ENCODE assay signal across 11 cellular contexts in genomic region chr17:12790806-12791148, GRCh38. TPM values are rescaled to one million over a fixed set of nuclear protein-coding genes. Genes with fewer than 3 reads are reported as not detected.
DNase-seq lines count a peak whose midpoint lies in the region; ATAC-seq, FAIRE-seq and TF ChIP-seq lines count a peak whose summit lies in the region.
"Had no signal": no experiment of that assay in that cellular context is flagged by ENCODE, and none has a peak within 500 bp of the region (broad histone marks: within the 10 kb centered on the region; RNA-seq: fewer than 3 reads in every experiment).

No MANE protein-coding gene starts in this region.

- H3K79me2 ChIP-seq in H9 (ENCODE audit: insufficient read depth, low read length) = peaks cover 7% of the 10 kb centered on the region; the same call in 1 of the 2 replicates

- H3K56ac ChIP-seq in H9 (ENCODE audit: insufficient read length, low read depth, low read length) = no peak overlapping the region

- POLR2A ChIA-PET in WTC11 (lab: Charles Lee) = no interaction called here

- no peak overlapping the region for H3K4ac ChIP-seq in H9 (ENCODE audit: low read depth, low read length)

- no peak overlapping the region for H2BK20ac ChIP-seq in H9 (ENCODE audit: low read depth, low read length, poor library complexity, severe bottlenecking)

- H3K4me1 Mint-ChIP-seq in H9 = peaks cover 29% of the 10 kb centered on the region in 2 experiments
- peaks cover 33% of the 10 kb centered on the region for H3K4me1 Mint-ChIP-seq in WTC11

- H3K4me1 ChIP-seq in H9 (ENCODE audit: insufficient read depth, low read length) = peaks cover 10% of the 10 kb centered on the region
- peaks cover 0 to 2% of the 10 kb centered on the region in 2 donors for H3K4me1 ChIP-seq in small intestine (ENCODE audit: control insufficient read depth in 2 of 2, insufficient read depth in 1 of 2, low read depth in 1 of 2, low read length in 1 of 2)

- H3K27ac Mint-ChIP-seq in H9 (no peak overlapping the region), WTC11 (no peak overlapping the region)

- H3K27ac ChIP-seq in H9 (ENCODE audit: insufficient read length, low read depth, low read length) (no peak overlapping the region), small intestine (ENCODE audit: low read depth in 1 of 2, low read length in 1 of 2) (no peak overlapping the region)
- H3K27ac ChIP-seq: neutrophil had no signal

- no peak overlapping the region for H4K5ac ChIP-seq in H9 (ENCODE audit: insufficient read length, low read depth, low read length)

- H2BK5ac ChIP-seq in H9 (ENCODE audit: insufficient read length, low read length) = no peak overlapping the region

- no peak overlapping the region for H2AFZ ChIP-seq in H9 (ENCODE audit: low read length)

- no peak for TF ChIP-seq POLR2A in H54 (IDR thresholded peaks at IDR 0.05; ENCODE audit: low read depth, low read length)

- H3K79me1 ChIP-seq in H9 (ENCODE audit: insufficient read depth, low read depth, low read length, poor library complexity, severe bottlenecking) = peaks cover 6% of the 10 kb centered on the region

- H3K4me3 Mint-ChIP-seq in H9 (peak overlapping the region; percentile 93 to 95), WTC11 (peak overlapping the region; percentile 95)

- H4K8ac ChIP-seq in H9 (replicated peaks; ENCODE audit: insufficient read length, low read depth, low read length) = no peak overlapping the region

- H2BK15ac ChIP-seq in H9 (ENCODE audit: low read depth, low read length) = no peak overlapping the region

- no peak overlapping the region for H2BK120ac ChIP-seq in H9 (ENCODE audit: low read depth, low read length, poor library complexity, severe bottlenecking)

- no peaks in the 10 kb centered on the region for H4K20me1 ChIP-seq in H9 (ENCODE audit: control insufficient read depth, insufficient read depth, insufficient read length)

- H3K4me3 ChIP-seq in small intestine (ENCODE audit: low read depth in 1 of 2, low read length in 2 of 2) = peak overlapping the region in 1 of 2 donors; percentile 92

- ATAC-seq in WTC11 (no peak), GM21825 (IDR thresholded peaks at IDR 0.05; ENCODE audit: unreplicated experiment) (no peak)

- H3K23ac ChIP-seq in H9 (ENCODE audit: insufficient read length, low read depth, low read length) = no peak overlapping the region

- peaks cover 9% of the 10 kb centered on the region for H3K23me2 ChIP-seq in H9 (ENCODE audit: insufficient read length, low read depth, low read length, poor library complexity, severe bottlenecking)

- peaks cover 16% of the 10 kb centered on the region for H3K27me3 Mint-ChIP-seq in H9 (ENCODE audit: low read depth)
- peaks cover 13% of the 10 kb centered on the region for H3K27me3 Mint-ChIP-seq in WTC11 (ENCODE audit: low read depth)

- no peaks in the 10 kb centered on the region; a peak in 1 of 5 replicates for H3K9me3 Mint-ChIP-seq in H9
- no peaks in the 10 kb centered on the region for H3K9me3 Mint-ChIP-seq in WTC11

- no peaks in the 10 kb centered on the region for H3K9me3 ChIP-seq in H9 (ENCODE audit: control insufficient read depth, low read depth, low read length)
- H3K9me3 ChIP-seq in small intestine (ENCODE audit: control insufficient read depth, low read depth) = no peaks in the 10 kb centered on the region
- H3K9me3 ChIP-seq: neutrophil had no signal

- H3K14ac ChIP-seq in H9 (ENCODE audit: insufficient read depth, low read length) = 0 out of 2 replicates have a peak overlapping the region, but pooled peaks have one; percentile 41

- H3K27me3 ChIP-seq in H9 (ENCODE audit: insufficient read depth, low read length) (no peaks in the 10 kb centered on the region), small intestine (ENCODE audit: control insufficient read depth in 2 of 2, insufficient read depth in 2 of 2, low read length in 2 of 2) (no peaks in the 10 kb centered on the region)

- no peak overlapping the region for H3T11ph ChIP-seq in H9 (ENCODE audit: low read length)

- no peak overlapping the region for H2BK12ac ChIP-seq in H9 (ENCODE audit: insufficient read length, low read depth, low read length)

- H3K36me3 Mint-ChIP-seq in H9 (ENCODE audit: insufficient read depth in 1 of 3, low read depth in 3 of 3) (peaks cover 0 to 2% (median 0%) of the 10 kb centered on the region in 3 experiments; a peak in 1 of 7 replicates), WTC11 (no peaks in the 10 kb centered on the region)

- FAIRE-seq in small intestine (lab: Jason Lieb, UNC) (no peak), H54 (lab: Jason Lieb, UNC) (no peak)

- CTCF ChIA-PET in WTC11 (lab: Charles Lee) = interaction anchor here (1.6 to 1.9 kb wide), 2 partner anchors 8 to 49 kb away, joined by 3 to 10 read pairs; no protein-coding TSS in a partner anchor

- WGBS in H9 (ENCODE audit: extremely low coverage, insufficient read length, low lambda C conversion rate) = no CpG with 5 or more reads among the region's 6 CpGs
- 17 to 46% (median 28%) methylated on average over 6 of the region's 6 CpGs for WGBS in small intestine, 3 donors

- no peak overlapping the region for H2AK5ac ChIP-seq in H9 (ENCODE audit: insufficient read length, low read length)

- H3K36me3 ChIP-seq in small intestine (ENCODE audit: control insufficient read depth in 2 of 2, insufficient read depth in 2 of 2, low read length in 2 of 2) = no peaks in the 10 kb centered on the region
- H3K36me3 ChIP-seq: neutrophil had no signal

- H3K9ac ChIP-seq in H9 (ENCODE audit: extremely low read depth, insufficient read length, low read length) = peak overlapping the region; percentile 64

- H3K18ac ChIP-seq in H9 (ENCODE audit: insufficient read length, low read depth, low read length) = no peak overlapping the region

- peak overlapping the region; percentile 85 for H3K4me2 ChIP-seq in H9 (ENCODE audit: insufficient read depth, insufficient read length, low read length)

- DNase-seq in H9 = no peak
- DNase-seq in WTC11 (ENCODE audit: low spot score) = peak; percentile 10
- DNase-seq in iPS-NIHi11 (ENCODE audit: low spot score) = peak; percentile 14
- peak; percentile 22 for DNase-seq in small intestine
- no peak for DNase-seq in H54 (ENCODE audit: insufficient read length, low spot score)
- DNase-seq in stimulated activated naive CD4-positive, alpha-beta T cell treated with Interleukin-2 at 50 U/mL for 16 hours (lab: John Stamatoyannopoulos, UW) = no peak
- DNase-seq: aorta, NCI-H510A, Right ventricle myocardium superior had no signal

- no peak overlapping the region for H4K91ac ChIP-seq in H9 (ENCODE audit: insufficient read length, low read depth, low read length)

- no peak for TF ChIP-seq CTCF in H9 (conservative IDR thresholded peaks at IDR 0.05)
- no peak for TF ChIP-seq CTCF in WTC11 (IDR thresholded peaks at IDR 0.05)

TF ChIP-seq in WTC11, 78 proteins besides CTCF, POLR2A, EP300 and RAD21 (continues in another document):
- no peak for TF ChIP-seq CBFB (CRISPR knock-in tag; IDR thresholded peaks at IDR 0.05; ENCODE audit: low read depth)
- TF ChIP-seq E2F1 (CRISPR knock-in tag; IDR thresholded peaks at IDR 0.05) = no peak
- no peak for TF ChIP-seq ARID4B (CRISPR knock-in tag; IDR thresholded peaks at IDR 0.05; ENCODE audit: borderline replicate concordance)

RNA-seq across cellular contexts. Expression of gene ARHGAP44, which starts 1.5 kb away (rescaled TPM):
- 9.9 and 10.9 TPM in 2 replicates for total RNA-seq in H9 (2021)
- 22.7 to 23.8 TPM (median 22.8 TPM) in 3 replicates for total RNA-seq in WTC11 (2021)
- polyA plus RNA-seq in small intestine = 10 to 100 TPM in 1 of 3 donors, 1 to 10 TPM in 2; 5.9 to 12.3 (median 7.8) TPM

Comparison
In these comparisons a context has a peak if more than half of its experiments do, and no peak if none do; other contexts are left out.
1. DNase-seq: peak in WTC11 (single experiment), iPS-NIHi11 (single experiment) and small intestine (single experiment); none in H9 (single experiment), H54 (single experiment) and stimulated activated naive CD4-positive, alpha-beta T cell treated with Interleukin-2 at 50 U/mL for 16 hours (single experiment).